ENCODE assay signal across 1 cellular context in the genomic region with DNA sequence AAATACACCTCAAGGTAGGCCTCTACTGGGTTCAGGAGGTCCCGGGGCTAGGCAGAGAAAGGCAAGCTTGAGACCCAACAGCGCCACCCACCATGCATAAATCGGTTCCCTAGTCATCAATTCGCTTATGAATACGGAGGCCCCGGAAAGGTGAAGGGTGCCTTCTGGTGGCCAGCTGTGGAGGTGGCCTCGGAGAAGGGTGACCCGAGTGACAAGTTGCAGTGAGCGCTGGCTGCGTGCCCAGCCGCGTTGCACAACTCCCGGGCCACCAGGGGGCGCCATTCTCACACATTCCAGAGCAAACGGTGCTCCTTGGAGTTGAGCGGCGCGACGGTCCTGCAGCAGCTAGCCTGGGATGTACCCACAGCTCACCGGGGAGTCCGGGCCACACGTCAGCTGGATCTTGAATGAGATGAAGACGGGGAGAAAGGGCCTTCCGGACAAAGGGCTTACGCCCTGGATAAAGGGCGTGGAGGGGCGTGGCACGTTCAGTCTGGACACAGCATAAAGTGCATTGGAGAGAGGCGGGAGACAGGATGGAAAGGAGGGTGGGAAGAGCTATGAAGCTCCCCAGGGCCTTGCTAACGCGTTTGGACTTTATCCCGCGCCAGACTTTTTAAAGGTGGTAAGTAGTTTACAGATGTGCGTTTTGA.
TF ChIP-seq lines count a peak whose summit lies in the region.

No MANE protein-coding gene starts in this region.

TF ChIP-seq in K562, 482 proteins besides CTCF, POLR2A, EP300 and RAD21 (continued from another document and continues in another):
- TF ChIP-seq, protein P1, sequence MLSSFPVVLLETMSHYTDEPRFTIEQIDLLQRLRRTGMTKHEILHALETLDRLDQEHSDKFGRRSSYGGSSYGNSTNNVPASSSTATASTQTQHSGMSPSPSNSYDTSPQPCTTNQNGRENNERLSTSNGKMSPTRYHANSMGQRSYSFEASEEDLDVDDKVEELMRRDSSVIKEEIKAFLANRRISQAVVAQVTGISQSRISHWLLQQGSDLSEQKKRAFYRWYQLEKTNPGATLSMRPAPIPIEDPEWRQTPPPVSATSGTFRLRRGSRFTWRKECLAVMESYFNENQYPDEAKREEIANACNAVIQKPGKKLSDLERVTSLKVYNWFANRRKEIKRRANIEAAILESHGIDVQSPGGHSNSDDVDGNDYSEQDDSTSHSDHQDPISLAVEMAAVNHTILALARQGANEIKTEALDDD (IDR thresholded peaks at IDR 0.05): peak; percentile 77; the same call in 1 of the 2 replicates
- TF ChIP-seq MEF2A (IDR thresholded peaks at IDR 0.05; ENCODE audit: control insufficient read depth, low read depth, low read length) (no peak), ILK (tag; IDR thresholded peaks at IDR 0.05; ENCODE audit: borderline replicate concordance, low read depth) (no peak), CEBPB (tag; IDR thresholded peaks at IDR 0.05) (peak; percentile 98), DNMT1 (IDR thresholded peaks at IDR 0.05) (no peak), JUND (IDR thresholded peaks at IDR 0.05; ENCODE audit: borderline replicate concordance, low read depth, low read length) (peak; percentile 81), JUND (tag; IDR thresholded peaks at IDR 0.05; ENCODE audit: borderline replicate concordance, low read depth, low read length) (peak; percentile 64; the same call in 1 of the 3 replicates), MAFG (tag; conservative IDR thresholded peaks at IDR 0.05) (no peak; the same call in 1 of the 2 replicates), ZNF282 (CRISPR knock-in tag; IDR thresholded peaks at IDR 0.05) (no peak), YBX1 (IDR thresholded peaks at IDR 0.05) (no peak), ZNF561 (CRISPR knock-in tag; conservative IDR thresholded peaks at IDR 0.05) (no peak), TRIM28 (IDR thresholded peaks at IDR 0.05) (peak; percentile 43; the same call in 1 of the 2 replicates), KHSRP (IDR thresholded peaks at IDR 0.05) (no peak), ARNT (IDR thresholded peaks at IDR 0.05) (peak in 1 of 2 experiments; percentile 58; a peak in 1 of 4 replicates), TCF7 (IDR thresholded peaks at IDR 0.05; ENCODE audit: borderline replicate concordance) (peak; percentile 71), FOXA1 (IDR thresholded peaks at IDR 0.05; ENCODE audit: borderline replicate concordance) (no peak), ADNP (tag; IDR thresholded peaks at IDR 0.05) (no peak), BRD9 (IDR thresholded peaks at IDR 0.05; ENCODE audit: low read depth, partially characterized antibody) (no peak), NFE2L1 (tag; IDR thresholded peaks at IDR 0.05; ENCODE audit: borderline replicate concordance, low read depth) (no peak), TBP (optimal IDR thresholded peaks at IDR 0.05; ENCODE audit: low read depth, low read length) (peak; percentile 42), POLR3A (IDR thresholded peaks at IDR 0.05; ENCODE audit: borderline replicate concordance, extremely low read depth, insufficient read depth, insufficient read length) (no peak), NR1H2 (CRISPR knock-in tag; IDR thresholded peaks at IDR 0.05) (0 out of 2 replicates have a peak, but pooled peaks have one; percentile 42), PHF20 (IDR thresholded peaks at IDR 0.05; ENCODE audit: partially characterized antibody) (no peak), SMARCA4 (IDR thresholded peaks at IDR 0.05) (no peak), ZFP30 (CRISPR knock-in tag; IDR thresholded peaks at IDR 0.05; ENCODE audit: borderline replicate concordance) (no peak), ZSCAN29 (IDR thresholded peaks at IDR 0.05) (peak; percentile 76), HNRNPK (IDR thresholded peaks at IDR 0.05; ENCODE audit: low read depth, low read length, poor library complexity, severe bottlenecking) (no peak), HSF4 (CRISPR knock-in tag; IDR thresholded peaks at IDR 0.05; ENCODE audit: borderline replicate concordance) (no peak)
- TF ChIP-seq, protein P2, sequence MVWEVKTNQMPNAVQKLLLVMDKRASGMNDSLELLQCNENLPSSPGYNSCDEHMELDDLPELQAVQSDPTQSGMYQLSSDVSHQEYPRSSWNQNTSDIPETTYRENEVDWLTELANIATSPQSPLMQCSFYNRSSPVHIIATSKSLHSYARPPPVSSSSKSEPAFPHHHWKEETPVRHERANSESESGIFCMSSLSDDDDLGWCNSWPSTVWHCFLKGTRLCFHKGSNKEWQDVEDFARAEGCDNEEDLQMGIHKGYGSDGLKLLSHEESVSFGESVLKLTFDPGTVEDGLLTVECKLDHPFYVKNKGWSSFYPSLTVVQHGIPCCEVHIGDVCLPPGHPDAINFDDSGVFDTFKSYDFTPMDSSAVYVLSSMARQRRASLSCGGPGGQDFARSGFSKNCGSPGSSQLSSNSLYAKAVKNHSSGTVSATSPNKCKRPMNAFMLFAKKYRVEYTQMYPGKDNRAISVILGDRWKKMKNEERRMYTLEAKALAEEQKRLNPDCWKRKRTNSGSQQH (CRISPR knock-in tag; IDR thresholded peaks at IDR 0.05): no peak
- TF ChIP-seq, protein P3, sequence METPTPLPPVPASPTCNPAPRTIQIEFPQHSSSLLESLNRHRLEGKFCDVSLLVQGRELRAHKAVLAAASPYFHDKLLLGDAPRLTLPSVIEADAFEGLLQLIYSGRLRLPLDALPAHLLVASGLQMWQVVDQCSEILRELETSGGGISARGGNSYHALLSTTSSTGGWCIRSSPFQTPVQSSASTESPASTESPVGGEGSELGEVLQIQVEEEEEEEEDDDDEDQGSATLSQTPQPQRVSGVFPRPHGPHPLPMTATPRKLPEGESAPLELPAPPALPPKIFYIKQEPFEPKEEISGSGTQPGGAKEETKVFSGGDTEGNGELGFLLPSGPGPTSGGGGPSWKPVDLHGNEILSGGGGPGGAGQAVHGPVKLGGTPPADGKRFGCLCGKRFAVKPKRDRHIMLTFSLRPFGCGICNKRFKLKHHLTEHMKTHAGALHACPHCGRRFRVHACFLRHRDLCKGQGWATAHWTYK (CRISPR knock-in tag; IDR thresholded peaks at IDR 0.05): no peak
- TF ChIP-seq, protein P4, sequence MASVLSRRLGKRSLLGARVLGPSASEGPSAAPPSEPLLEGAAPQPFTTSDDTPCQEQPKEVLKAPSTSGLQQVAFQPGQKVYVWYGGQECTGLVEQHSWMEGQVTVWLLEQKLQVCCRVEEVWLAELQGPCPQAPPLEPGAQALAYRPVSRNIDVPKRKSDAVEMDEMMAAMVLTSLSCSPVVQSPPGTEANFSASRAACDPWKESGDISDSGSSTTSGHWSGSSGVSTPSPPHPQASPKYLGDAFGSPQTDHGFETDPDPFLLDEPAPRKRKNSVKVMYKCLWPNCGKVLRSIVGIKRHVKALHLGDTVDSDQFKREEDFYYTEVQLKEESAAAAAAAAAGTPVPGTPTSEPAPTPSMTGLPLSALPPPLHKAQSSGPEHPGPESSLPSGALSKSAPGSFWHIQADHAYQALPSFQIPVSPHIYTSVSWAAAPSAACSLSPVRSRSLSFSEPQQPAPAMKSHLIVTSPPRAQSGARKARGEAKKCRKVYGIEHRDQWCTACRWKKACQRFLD (CRISPR knock-in tag; IDR thresholded peaks at IDR 0.05): no peak; the same call in 1 of the 2 replicates
- TF ChIP-seq, protein P5, sequence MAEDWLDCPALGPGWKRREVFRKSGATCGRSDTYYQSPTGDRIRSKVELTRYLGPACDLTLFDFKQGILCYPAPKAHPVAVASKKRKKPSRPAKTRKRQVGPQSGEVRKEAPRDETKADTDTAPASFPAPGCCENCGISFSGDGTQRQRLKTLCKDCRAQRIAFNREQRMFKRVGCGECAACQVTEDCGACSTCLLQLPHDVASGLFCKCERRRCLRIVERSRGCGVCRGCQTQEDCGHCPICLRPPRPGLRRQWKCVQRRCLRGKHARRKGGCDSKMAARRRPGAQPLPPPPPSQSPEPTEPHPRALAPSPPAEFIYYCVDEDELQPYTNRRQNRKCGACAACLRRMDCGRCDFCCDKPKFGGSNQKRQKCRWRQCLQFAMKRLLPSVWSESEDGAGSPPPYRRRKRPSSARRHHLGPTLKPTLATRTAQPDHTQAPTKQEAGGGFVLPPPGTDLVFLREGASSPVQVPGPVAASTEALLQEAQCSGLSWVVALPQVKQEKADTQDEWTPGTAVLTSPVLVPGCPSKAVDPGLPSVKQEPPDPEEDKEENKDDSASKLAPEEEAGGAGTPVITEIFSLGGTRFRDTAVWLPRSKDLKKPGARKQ (CRISPR knock-in tag; IDR thresholded peaks at IDR 0.05): no peak
- TF ChIP-seq, protein P6, sequence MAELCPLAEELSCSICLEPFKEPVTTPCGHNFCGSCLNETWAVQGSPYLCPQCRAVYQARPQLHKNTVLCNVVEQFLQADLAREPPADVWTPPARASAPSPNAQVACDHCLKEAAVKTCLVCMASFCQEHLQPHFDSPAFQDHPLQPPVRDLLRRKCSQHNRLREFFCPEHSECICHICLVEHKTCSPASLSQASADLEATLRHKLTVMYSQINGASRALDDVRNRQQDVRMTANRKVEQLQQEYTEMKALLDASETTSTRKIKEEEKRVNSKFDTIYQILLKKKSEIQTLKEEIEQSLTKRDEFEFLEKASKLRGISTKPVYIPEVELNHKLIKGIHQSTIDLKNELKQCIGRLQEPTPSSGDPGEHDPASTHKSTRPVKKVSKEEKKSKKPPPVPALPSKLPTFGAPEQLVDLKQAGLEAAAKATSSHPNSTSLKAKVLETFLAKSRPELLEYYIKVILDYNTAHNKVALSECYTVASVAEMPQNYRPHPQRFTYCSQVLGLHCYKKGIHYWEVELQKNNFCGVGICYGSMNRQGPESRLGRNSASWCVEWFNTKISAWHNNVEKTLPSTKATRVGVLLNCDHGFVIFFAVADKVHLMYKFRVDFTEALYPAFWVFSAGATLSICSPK (IDR thresholded peaks at IDR 0.05; ENCODE audit: borderline replicate concordance): no peak
- TF ChIP-seq, protein P7, sequence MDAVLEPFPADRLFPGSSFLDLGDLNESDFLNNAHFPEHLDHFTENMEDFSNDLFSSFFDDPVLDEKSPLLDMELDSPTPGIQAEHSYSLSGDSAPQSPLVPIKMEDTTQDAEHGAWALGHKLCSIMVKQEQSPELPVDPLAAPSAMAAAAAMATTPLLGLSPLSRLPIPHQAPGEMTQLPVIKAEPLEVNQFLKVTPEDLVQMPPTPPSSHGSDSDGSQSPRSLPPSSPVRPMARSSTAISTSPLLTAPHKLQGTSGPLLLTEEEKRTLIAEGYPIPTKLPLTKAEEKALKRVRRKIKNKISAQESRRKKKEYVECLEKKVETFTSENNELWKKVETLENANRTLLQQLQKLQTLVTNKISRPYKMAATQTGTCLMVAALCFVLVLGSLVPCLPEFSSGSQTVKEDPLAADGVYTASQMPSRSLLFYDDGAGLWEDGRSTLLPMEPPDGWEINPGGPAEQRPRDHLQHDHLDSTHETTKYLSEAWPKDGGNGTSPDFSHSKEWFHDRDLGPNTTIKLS (IDR thresholded peaks at IDR 0.05; ENCODE audit: borderline replicate concordance, low read depth): peak; percentile 60; the same call in 1 of the 2 replicates
- TF ChIP-seq, protein P8, sequence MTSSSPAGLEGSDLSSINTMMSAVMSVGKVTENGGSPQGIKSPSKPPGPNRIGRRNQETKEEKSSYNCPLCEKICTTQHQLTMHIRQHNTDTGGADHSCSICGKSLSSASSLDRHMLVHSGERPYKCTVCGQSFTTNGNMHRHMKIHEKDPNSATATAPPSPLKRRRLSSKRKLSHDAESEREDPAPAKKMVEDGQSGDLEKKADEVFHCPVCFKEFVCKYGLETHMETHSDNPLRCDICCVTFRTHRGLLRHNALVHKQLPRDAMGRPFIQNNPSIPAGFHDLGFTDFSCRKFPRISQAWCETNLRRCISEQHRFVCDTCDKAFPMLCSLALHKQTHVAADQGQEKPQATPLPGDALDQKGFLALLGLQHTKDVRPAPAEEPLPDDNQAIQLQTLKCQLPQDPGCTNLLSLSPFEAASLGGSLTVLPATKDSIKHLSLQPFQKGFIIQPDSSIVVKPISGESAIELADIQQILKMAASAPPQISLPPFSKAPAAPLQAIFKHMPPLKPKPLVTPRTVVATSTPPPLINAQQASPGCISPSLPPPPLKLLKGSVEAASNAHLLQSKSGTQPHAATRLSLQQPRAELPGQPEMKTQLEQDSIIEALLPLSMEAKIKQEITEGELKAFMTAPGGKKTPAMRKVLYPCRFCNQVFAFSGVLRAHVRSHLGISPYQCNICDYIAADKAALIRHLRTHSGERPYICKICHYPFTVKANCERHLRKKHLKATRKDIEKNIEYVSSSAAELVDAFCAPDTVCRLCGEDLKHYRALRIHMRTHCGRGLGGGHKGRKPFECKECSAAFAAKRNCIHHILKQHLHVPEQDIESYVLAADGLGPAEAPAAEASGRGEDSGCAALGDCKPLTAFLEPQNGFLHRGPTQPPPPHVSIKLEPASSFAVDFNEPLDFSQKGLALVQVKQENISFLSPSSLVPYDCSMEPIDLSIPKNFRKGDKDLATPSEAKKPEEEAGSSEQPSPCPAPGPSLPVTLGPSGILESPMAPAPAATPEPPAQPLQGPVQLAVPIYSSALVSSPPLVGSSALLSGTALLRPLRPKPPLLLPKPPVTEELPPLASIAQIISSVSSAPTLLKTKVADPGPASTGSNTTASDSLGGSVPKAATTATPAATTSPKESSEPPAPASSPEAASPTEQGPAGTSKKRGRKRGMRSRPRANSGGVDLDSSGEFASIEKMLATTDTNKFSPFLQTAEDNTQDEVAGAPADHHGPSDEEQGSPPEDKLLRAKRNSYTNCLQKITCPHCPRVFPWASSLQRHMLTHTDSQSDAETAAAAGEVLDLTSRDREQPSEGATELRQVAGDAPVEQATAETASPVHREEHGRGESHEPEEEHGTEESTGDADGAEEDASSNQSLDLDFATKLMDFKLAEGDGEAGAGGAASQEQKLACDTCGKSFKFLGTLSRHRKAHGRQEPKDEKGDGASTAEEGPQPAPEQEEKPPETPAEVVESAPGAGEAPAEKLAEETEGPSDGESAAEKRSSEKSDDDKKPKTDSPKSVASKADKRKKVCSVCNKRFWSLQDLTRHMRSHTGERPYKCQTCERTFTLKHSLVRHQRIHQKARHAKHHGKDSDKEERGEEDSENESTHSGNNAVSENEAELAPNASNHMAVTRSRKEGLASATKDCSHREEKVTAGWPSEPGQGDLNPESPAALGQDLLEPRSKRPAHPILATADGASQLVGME (CRISPR knock-in tag; IDR thresholded peaks at IDR 0.05): peak; percentile 83; the same call in 1 of the 2 replicates
- TF ChIP-seq, protein P9, sequence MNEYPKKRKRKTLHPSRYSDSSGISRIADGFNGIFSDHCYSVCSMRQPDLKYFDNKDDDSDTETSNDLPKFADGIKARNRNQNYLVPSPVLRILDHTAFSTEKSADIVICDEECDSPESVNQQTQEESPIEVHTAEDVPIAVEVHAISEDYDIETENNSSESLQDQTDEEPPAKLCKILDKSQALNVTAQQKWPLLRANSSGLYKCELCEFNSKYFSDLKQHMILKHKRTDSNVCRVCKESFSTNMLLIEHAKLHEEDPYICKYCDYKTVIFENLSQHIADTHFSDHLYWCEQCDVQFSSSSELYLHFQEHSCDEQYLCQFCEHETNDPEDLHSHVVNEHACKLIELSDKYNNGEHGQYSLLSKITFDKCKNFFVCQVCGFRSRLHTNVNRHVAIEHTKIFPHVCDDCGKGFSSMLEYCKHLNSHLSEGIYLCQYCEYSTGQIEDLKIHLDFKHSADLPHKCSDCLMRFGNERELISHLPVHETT (CRISPR knock-in tag; conservative IDR thresholded peaks at IDR 0.05 in 1 of 2, IDR thresholded peaks at IDR 0.05 in 1 of 2): no peak
